ENCODE assay signal across 9 cellular contexts in genomic region chr16:68298907-68299515, GRCh38. TPM values are rescaled to one million over a fixed set of nuclear protein-coding genes. Genes with fewer than 3 reads are reported as not detected.
DNase-seq lines count a peak whose midpoint lies in the region; ATAC-seq and TF ChIP-seq lines count a peak whose summit lies in the region.
"Had no signal": no experiment of that assay in that cellular context is flagged by ENCODE, and none has a peak within 500 bp of the region (broad histone marks: within the 10 kb centered on the region; RNA-seq: fewer than 3 reads in every experiment).

No MANE protein-coding gene starts in this region.

- H3K4me1 ChIP-seq in psoas muscle, result peaks cover 29% of the 10 kb centered on the region

- 19 to 35% (median 26%) methylated on average over 5 of the region's 5 CpGs for WGBS in psoas muscle, 3 donors

- intact Hi-C loops in psoas muscle (cut with DNase I), result loop anchor here in 1 of 2 donors (5.0 kb wide), 1 partner anchor 37 kb away; the partner anchor contains the start of gene SLC7A6

- peaks cover 9 to 100% of the 10 kb centered on the region in 2 donors for H3K36me3 ChIP-seq in psoas muscle (ENCODE audit: insufficient read depth in 1 of 2, low read depth in 1 of 2)

- ATAC-seq in SK-N-SH treated with all-trans-retinoic acid at 6 μM for 48 hours (peak; percentile 55), psoas muscle (peak; percentile 52 to 64 (median 54)), HG03442 (IDR thresholded peaks at IDR 0.05; ENCODE audit: unreplicated experiment) (no peak)

- H3K4me3 ChIP-seq in fibroblast of mammary gland (ENCODE audit: control insufficient read depth, low read depth, low read length), result no peak overlapping the region
- no peak overlapping the region for H3K4me3 ChIP-seq in psoas muscle

- H3K27ac ChIP-seq in psoas muscle, result peak overlapping the region; percentile 64
- H3K27ac ChIP-seq: VCaP had no signal

- H3K27me3 ChIP-seq in psoas muscle (ENCODE audit: insufficient read depth in 3 of 3, low read length in 2 of 3), result no peaks in the 10 kb centered on the region

- DNase-seq in EL (peak; percentile 83), fibroblast of mammary gland (ENCODE audit: low read depth) (peak; percentile 73), psoas muscle (peak; percentile 63 to 83), NCI-H2227 treated with DMSO at 0.1 percent for 48 hours (lab: John Stamatoyannopoulos, UW) (no peak)
- no peak for DNase-seq in stimulated activated naive CD4-positive, alpha-beta T cell (lab: John Stamatoyannopoulos, UW)
- DNase-seq in activated effector memory CD4-positive, alpha-beta T cell treated with Interleukin-2 at 50 U/mL for 16 hours, result no peak

- H3K9me3 ChIP-seq in psoas muscle, result no peaks in the 10 kb centered on the region

- TF ChIP-seq CTCF in fibroblast of mammary gland (conservative IDR thresholded peaks at IDR 0.05; ENCODE audit: control insufficient read depth, insufficient read depth, low read depth, low read length) (no peak), psoas muscle (IDR thresholded peaks at IDR 0.05) (no peak)

TF ChIP-seq in SK-N-SH treated with all-trans-retinoic acid at 6 μM for 48 hours, 23 proteins besides CTCF, POLR2A, EP300 and RAD21:
- TF ChIP-seq PATZ1 (CRISPR knock-in tag; IDR thresholded peaks at IDR 0.05; ENCODE audit: borderline replicate concordance) (no peak), ZNF565 (CRISPR knock-in tag; conservative IDR thresholded peaks at IDR 0.05; ENCODE audit: low read depth) (no peak), POU6F1 (CRISPR knock-in tag; IDR thresholded peaks at IDR 0.05; ENCODE audit: borderline replicate concordance, low read depth) (no peak), TOX (CRISPR knock-in tag; IDR thresholded peaks at IDR 0.05; ENCODE audit: borderline replicate concordance) (no peak), BACH2 (CRISPR knock-in tag; IDR thresholded peaks at IDR 0.05; ENCODE audit: borderline replicate concordance) (no peak), TCF4 (CRISPR knock-in tag; IDR thresholded peaks at IDR 0.05; ENCODE audit: borderline replicate concordance) (no peak), ZFP3 (CRISPR knock-in tag; IDR thresholded peaks at IDR 0.05) (no peak)

RNA-seq across cellular contexts. Expression of gene SLC7A6OS, which starts 11.7 kb away (rescaled TPM):
- total RNA-seq in psoas muscle, result 10 to 100 TPM in 2 of 4 donors, 1 to 10 TPM in 2; 7.9 to 12.6 (median 9.9) TPM
- 10 to 100 TPM in 1 of 3 donors, 1 to 10 TPM in 2; 5.8 to 16.3 (median 9.5) TPM for polyA plus RNA-seq in psoas muscle

RNA-seq across cellular contexts. Expression of gene PRMT7, which starts 11.8 kb away (rescaled TPM):
- 10 to 100 TPM; 19.9 to 31.4 (median 26.6) TPM for total RNA-seq in psoas muscle
- polyA plus RNA-seq in psoas muscle, result 10 to 100 TPM; 18.9 to 45.1 (median 20.4) TPM

RNA-seq across cellular contexts. Expression of gene SLC7A6, which starts 34.7 kb away (rescaled TPM):
- total RNA-seq in psoas muscle, result 100 to 1,000 TPM in 1 of 4 donors, 10 to 100 TPM in 3; 25.6 to 217 (median 70.5) TPM
- polyA plus RNA-seq in psoas muscle, result 10 to 100 TPM in 2 of 3 donors, 1 to 10 TPM in 1; 9.2 to 55.2 (median 36.4) TPM

RNA-seq across cellular contexts. Expression of gene PLA2G15, which starts 53.8 kb away (rescaled TPM):
- 10 to 100 TPM; 28.0 to 65.0 (median 31.0) TPM for total RNA-seq in psoas muscle
- 10 to 100 TPM; 13.0 to 31.7 (median 22.6) TPM for polyA plus RNA-seq in psoas muscle

Comparison
In these comparisons a context has a peak if more than half of its experiments do, and no peak if none do; other contexts are left out.
1. DNase-seq: peak in EL (single experiment), fibroblast of mammary gland (single experiment) and psoas muscle (2 of 2); none in stimulated activated naive CD4-positive, alpha-beta T cell (0 of 6), activated effector memory CD4-positive, alpha-beta T cell treated with Interleukin-2 at 50 U/mL for 16 hours (single experiment) and NCI-H2227 treated with DMSO at 0.1 percent for 48 hours (single experiment).